ENCODE assay signal across 11 cellular contexts in the genomic region with DNA sequence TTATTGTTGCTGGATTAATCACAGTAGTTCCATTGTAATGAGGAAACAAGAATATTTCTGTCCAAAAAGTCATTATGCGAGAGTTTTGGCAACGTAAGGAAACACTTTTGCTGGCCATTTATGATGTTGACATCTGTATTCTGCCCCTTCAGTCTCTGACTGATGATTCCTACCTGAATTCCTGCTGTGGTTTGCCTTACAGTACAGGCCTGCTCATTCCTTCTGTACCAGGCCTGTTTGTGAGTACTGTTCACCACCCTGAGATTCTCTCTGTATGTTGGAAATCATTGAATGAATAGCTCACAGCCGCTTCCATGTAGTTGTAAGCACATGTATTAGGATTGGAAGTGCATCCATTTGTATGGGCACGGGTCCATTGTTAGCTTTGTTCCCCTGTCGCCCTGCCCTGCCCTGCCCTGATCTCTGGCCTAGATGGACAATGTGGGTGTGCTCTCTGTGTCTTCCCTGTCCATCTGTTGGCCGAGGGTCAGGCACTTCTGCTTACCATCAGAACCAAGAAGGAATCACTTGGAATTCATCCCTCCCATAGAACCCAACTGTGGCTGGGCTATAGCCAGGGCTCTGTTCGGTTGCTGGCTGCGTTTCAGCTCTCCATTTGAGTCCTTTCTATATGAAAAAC. TPM values are rescaled to one million over a fixed set of nuclear protein-coding genes. Genes with fewer than 3 reads are reported as not detected.
A peak's percentile ranks its signal among the peaks of the same experiment; 100 is the strongest.
DNase-seq lines count a peak whose midpoint lies in the region; ATAC-seq, FAIRE-seq and TF ChIP-seq lines count a peak whose summit lies in the region.
"Had no signal": no experiment of that assay in that cellular context is flagged by ENCODE, and none has a peak within 500 bp of the region (broad histone marks: within the 10 kb centered on the region; RNA-seq: fewer than 3 reads in every experiment).

No MANE protein-coding gene starts in this region.

- H3K27ac Mint-ChIP-seq in CD8-positive, alpha-beta T cell, result peak overlapping the region; percentile 3

- H3K36me3 ChIP-seq in CD8-positive, alpha-beta T cell (ENCODE audit: insufficient read depth, low read length), result no peaks in the 10 kb centered on the region
- H3K36me3 ChIP-seq in OCI-LY1 (ENCODE audit: insufficient read depth, low read length) (peaks cover 19% of the 10 kb centered on the region; the same call in 1 of the 2 replicates), osteoblast (ENCODE audit: insufficient read depth, low read length) (no peaks in the 10 kb centered on the region)

- peaks cover 11% of the 10 kb centered on the region for H3F3A ChIP-seq in OCI-LY1 (ENCODE audit: insufficient read depth, low read length)

- no peaks in the 10 kb centered on the region for H3K9me3 ChIP-seq in CD8-positive, alpha-beta T cell (ENCODE audit: low read length)
- H3K9me3 ChIP-seq in OCI-LY1 (ENCODE audit: low read length) (no peaks in the 10 kb centered on the region), osteoblast (ENCODE audit: low read depth, low read length) (no peaks in the 10 kb centered on the region)

- H4K20me1 ChIP-seq in OCI-LY1 (ENCODE audit: insufficient read depth, low read length) (no peaks in the 10 kb centered on the region), osteoblast (ENCODE audit: insufficient read depth, low read length) (no peaks in the 10 kb centered on the region)

- no peaks in the 10 kb centered on the region for H3K9me2 ChIP-seq in OCI-LY1 (ENCODE audit: low read depth, low read length)

- no peak for TF ChIP-seq CTCF in CD8-positive, alpha-beta T cell (IDR thresholded peaks at IDR 0.05)
- TF ChIP-seq CTCF in OCI-LY1 (IDR thresholded peaks at IDR 0.05; ENCODE audit: low read length) (no peak), epithelial cell of esophagus (IDR thresholded peaks at IDR 0.05; ENCODE audit: insufficient read depth, low read depth, low read length, missing control alignments) (no peak), osteoblast (IDR thresholded peaks at IDR 0.05; ENCODE audit: extremely low read depth, low read depth, low read length) (no peak)

- no peak for DNase-seq in CD8-positive, alpha-beta T cell
- peak; percentile 16 for DNase-seq in epithelial cell of esophagus (ENCODE audit: low read depth)
- DNase-seq in osteoblast (ENCODE audit: insufficient read length, low spot score, missing footprints), result no peak
- no peak for DNase-seq in activated T-cell treated with anti-CD3 and anti-CD28 coated beads, Interleukin-2, amount 50 U/mL, for 1 hour
- DNase-seq in urothelium cell line (ENCODE audit: low spot score), result no peak
- DNase-seq in kidney glomerular epithelial cell (lab: John Stamatoyannopoulos, UW), result no peak
- DNase-seq: NCI-H2081 had no signal

- FAIRE-seq in urothelium cell line (lab: Jason Lieb, UNC), result no peak
- FAIRE-seq: HTR-8/SVneo had no signal

- CTCF ChIA-PET in CD8-positive, alpha-beta T cell (lab: Charles Lee), result interaction anchor here (0.6 to 1.0 kb wide), 2 partner anchors 9 to 64 kb away, joined by 3 to 4 read pairs; no protein-coding TSS in a partner anchor

- POLR2A ChIA-PET in CD8-positive, alpha-beta T cell (lab: Charles Lee), result no interaction called here

- H3K4me3 Mint-ChIP-seq in CD8-positive, alpha-beta T cell, result no peak overlapping the region

- no peak overlapping the region for H3K27ac ChIP-seq in CD8-positive, alpha-beta T cell (ENCODE audit: low read depth, low read length)
- H3K27ac ChIP-seq in OCI-LY1 (ENCODE audit: low read depth, low read length, poor library complexity, severe bottlenecking) (peak overlapping the region; percentile 97), osteoblast (ENCODE audit: low read depth, low read length) (peak overlapping the region; percentile 68)

- H3K4me2 ChIP-seq in OCI-LY1 (ENCODE audit: low read length) (peak overlapping the region; percentile 11; the same call in 1 of the 2 replicates), osteoblast (ENCODE audit: insufficient read depth, low read length) (peak overlapping the region; percentile 31)

- no peaks in the 10 kb centered on the region for H3K27me3 ChIP-seq in CD8-positive, alpha-beta T cell (ENCODE audit: insufficient read depth, low read length)
- H3K27me3 ChIP-seq in OCI-LY1 (ENCODE audit: insufficient read depth, low read length) (no peaks in the 10 kb centered on the region), osteoblast (ENCODE audit: insufficient read depth, low read length) (no peaks in the 10 kb centered on the region)

- ATAC-seq in CD8-positive, alpha-beta T cell, result no peak
- no peak for ATAC-seq in GM18502 (IDR thresholded peaks at IDR 0.05; ENCODE audit: poor library complexity, unreplicated experiment)

- H3K27me3 Mint-ChIP-seq in CD8-positive, alpha-beta T cell (ENCODE audit: low read depth), result no peaks in the 10 kb centered on the region

- peaks cover 43% of the 10 kb centered on the region for H3K79me2 ChIP-seq in OCI-LY1 (ENCODE audit: insufficient read depth, low read length)
- H3K79me2 ChIP-seq in osteoblast (ENCODE audit: insufficient read depth, low read length), result peaks cover 49% of the 10 kb centered on the region

- peaks cover 2% of the 10 kb centered on the region for H3K36me3 Mint-ChIP-seq in CD8-positive, alpha-beta T cell

- H3K9ac ChIP-seq in OCI-LY1 (ENCODE audit: low read length), result no peak overlapping the region

- intact Hi-C loops in CD8-positive, alpha-beta T cell (cut with DNase I, micrococcal nuclease), result no loop called here

- H3K4me3 ChIP-seq in CD8-positive, alpha-beta T cell (ENCODE audit: low read depth, low read length), result no peak overlapping the region
- H3K4me3 ChIP-seq in OCI-LY1 (ENCODE audit: low read depth, low read length, poor library complexity, severe bottlenecking) (no peak overlapping the region), epithelial cell of esophagus (ENCODE audit: low read length) (no peak overlapping the region), osteoblast (ENCODE audit: insufficient read depth, low read length) (no peak overlapping the region)
- H3K4me3 ChIP-seq: lung had no signal

- no peaks in the 10 kb centered on the region for H3K9me3 Mint-ChIP-seq in CD8-positive, alpha-beta T cell

- peaks cover 59% of the 10 kb centered on the region for H3K4me1 Mint-ChIP-seq in CD8-positive, alpha-beta T cell (ENCODE audit: low read depth)

- H2AFZ ChIP-seq in OCI-LY1 (ENCODE audit: low read length), result no peak overlapping the region
- H2AFZ ChIP-seq in osteoblast (ENCODE audit: low read length), result peak overlapping the region; percentile 10

- H3K4me1 ChIP-seq in CD8-positive, alpha-beta T cell (ENCODE audit: insufficient read depth, low read length), result peaks cover 35% of the 10 kb centered on the region
- H3K4me1 ChIP-seq in OCI-LY1 (ENCODE audit: insufficient read depth, low read length, severe bottlenecking) (peaks cover 88% of the 10 kb centered on the region), osteoblast (ENCODE audit: insufficient read depth, low read length) (peaks cover 41% of the 10 kb centered on the region)

RNA-seq across cellular contexts. Expression of a gene that starts 26.8 kb away (rescaled TPM):
- 10 to 100 TPM; 73.6 to 78.9 TPM for total RNA-seq in CD8-positive, alpha-beta T cell
- total RNA-seq in osteoblast, result 172 and 210 TPM in 2 replicates
